Comparison of ENCODE assay signal across 3 cellular contexts in genomic region chr6:30311101-30311500, GRCh38.
TF ChIP-seq lines count a peak whose summit lies in the region.

No MANE protein-coding gene starts in this region.

TF ChIP-seq in PFSK-1, 5 proteins besides CTCF, POLR2A, EP300 and RAD21:
- TF ChIP-seq, protein P1, sequence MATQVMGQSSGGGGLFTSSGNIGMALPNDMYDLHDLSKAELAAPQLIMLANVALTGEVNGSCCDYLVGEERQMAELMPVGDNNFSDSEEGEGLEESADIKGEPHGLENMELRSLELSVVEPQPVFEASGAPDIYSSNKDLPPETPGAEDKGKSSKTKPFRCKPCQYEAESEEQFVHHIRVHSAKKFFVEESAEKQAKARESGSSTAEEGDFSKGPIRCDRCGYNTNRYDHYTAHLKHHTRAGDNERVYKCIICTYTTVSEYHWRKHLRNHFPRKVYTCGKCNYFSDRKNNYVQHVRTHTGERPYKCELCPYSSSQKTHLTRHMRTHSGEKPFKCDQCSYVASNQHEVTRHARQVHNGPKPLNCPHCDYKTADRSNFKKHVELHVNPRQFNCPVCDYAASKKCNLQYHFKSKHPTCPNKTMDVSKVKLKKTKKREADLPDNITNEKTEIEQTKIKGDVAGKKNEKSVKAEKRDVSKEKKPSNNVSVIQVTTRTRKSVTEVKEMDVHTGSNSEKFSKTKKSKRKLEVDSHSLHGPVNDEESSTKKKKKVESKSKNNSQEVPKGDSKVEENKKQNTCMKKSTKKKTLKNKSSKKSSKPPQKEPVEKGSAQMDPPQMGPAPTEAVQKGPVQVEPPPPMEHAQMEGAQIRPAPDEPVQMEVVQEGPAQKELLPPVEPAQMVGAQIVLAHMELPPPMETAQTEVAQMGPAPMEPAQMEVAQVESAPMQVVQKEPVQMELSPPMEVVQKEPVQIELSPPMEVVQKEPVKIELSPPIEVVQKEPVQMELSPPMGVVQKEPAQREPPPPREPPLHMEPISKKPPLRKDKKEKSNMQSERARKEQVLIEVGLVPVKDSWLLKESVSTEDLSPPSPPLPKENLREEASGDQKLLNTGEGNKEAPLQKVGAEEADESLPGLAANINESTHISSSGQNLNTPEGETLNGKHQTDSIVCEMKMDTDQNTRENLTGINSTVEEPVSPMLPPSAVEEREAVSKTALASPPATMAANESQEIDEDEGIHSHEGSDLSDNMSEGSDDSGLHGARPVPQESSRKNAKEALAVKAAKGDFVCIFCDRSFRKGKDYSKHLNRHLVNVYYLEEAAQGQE (IDR thresholded peaks at IDR 0.05; ENCODE audit: insufficient read depth in 1 of 2, low read depth in 2 of 2, low read length in 2 of 2), result peak; percentile 61 to 90
- TF ChIP-seq SIN3A (IDR thresholded peaks at IDR 0.05; ENCODE audit: borderline replicate concordance, insufficient read depth, low read length), result no peak

TF ChIP-seq in K562, 482 proteins besides CTCF, POLR2A, EP300 and RAD21 (continues in another document):
- TF ChIP-seq, protein P2, sequence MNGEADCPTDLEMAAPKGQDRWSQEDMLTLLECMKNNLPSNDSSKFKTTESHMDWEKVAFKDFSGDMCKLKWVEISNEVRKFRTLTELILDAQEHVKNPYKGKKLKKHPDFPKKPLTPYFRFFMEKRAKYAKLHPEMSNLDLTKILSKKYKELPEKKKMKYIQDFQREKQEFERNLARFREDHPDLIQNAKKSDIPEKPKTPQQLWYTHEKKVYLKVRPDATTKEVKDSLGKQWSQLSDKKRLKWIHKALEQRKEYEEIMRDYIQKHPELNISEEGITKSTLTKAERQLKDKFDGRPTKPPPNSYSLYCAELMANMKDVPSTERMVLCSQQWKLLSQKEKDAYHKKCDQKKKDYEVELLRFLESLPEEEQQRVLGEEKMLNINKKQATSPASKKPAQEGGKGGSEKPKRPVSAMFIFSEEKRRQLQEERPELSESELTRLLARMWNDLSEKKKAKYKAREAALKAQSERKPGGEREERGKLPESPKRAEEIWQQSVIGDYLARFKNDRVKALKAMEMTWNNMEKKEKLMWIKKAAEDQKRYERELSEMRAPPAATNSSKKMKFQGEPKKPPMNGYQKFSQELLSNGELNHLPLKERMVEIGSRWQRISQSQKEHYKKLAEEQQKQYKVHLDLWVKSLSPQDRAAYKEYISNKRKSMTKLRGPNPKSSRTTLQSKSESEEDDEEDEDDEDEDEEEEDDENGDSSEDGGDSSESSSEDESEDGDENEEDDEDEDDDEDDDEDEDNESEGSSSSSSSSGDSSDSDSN (IDR thresholded peaks at IDR 0.05; ENCODE audit: borderline replicate concordance in 1 of 2, low read depth in 2 of 2, low read length in 2 of 2), result no peak
- TF ChIP-seq ZNF134 (CRISPR knock-in tag; conservative IDR thresholded peaks at IDR 0.05), result no peak
- TF ChIP-seq ATF7 (IDR thresholded peaks at IDR 0.05), result no peak
- TF ChIP-seq POLR2G (IDR thresholded peaks at IDR 0.05; ENCODE audit: low read depth, low read length), result no peak
- no peak for TF ChIP-seq XRCC5 (IDR thresholded peaks at IDR 0.05; ENCODE audit: low read depth, low read length)
- no peak for TF ChIP-seq NFIX (CRISPR knock-in tag; IDR thresholded peaks at IDR 0.05; ENCODE audit: low read depth)
- TF ChIP-seq NKRF (IDR thresholded peaks at IDR 0.05; ENCODE audit: borderline replicate concordance), result no peak
- TF ChIP-seq ZNF780A (CRISPR knock-in tag; IDR thresholded peaks at IDR 0.05), result no peak
- TF ChIP-seq NR0B1 (IDR thresholded peaks at IDR 0.05; ENCODE audit: partially characterized antibody), result no peak
- TF ChIP-seq EHMT2 (IDR thresholded peaks at IDR 0.05), result peak; percentile 72
- TF ChIP-seq MIER1 (IDR thresholded peaks at IDR 0.05; ENCODE audit: low read depth), result 0 out of 2 replicates have a peak, but pooled peaks have one; percentile 22
- TF ChIP-seq, protein P3, sequence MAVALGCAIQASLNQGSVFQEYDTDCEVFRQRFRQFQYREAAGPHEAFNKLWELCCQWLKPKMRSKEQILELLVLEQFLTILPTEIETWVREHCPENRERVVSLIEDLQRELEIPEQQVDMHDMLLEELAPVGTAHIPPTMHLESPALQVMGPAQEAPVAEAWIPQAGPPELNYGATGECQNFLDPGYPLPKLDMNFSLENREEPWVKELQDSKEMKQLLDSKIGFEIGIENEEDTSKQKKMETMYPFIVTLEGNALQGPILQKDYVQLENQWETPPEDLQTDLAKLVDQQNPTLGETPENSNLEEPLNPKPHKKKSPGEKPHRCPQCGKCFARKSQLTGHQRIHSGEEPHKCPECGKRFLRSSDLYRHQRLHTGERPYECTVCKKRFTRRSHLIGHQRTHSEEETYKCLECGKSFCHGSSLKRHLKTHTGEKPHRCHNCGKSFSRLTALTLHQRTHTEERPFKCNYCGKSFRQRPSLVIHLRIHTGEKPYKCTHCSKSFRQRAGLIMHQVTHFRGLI (CRISPR knock-in tag; IDR thresholded peaks at IDR 0.05), result no peak
- TF ChIP-seq BCL6 (CRISPR knock-in tag; IDR thresholded peaks at IDR 0.05), result no peak

TF ChIP-seq in liver, 16 proteins besides CTCF, POLR2A, EP300 and RAD21 (continued from another document):
- TF ChIP-seq, protein P1 (IDR thresholded peaks at IDR 0.05), result peak; percentile 80
- TF ChIP-seq JUND (IDR thresholded peaks at IDR 0.05), result no peak
